ENCODE assay signal across 5 cellular contexts in genomic region chr6:18498408-18498807, GRCh38.
"Had no signal": no experiment of that assay in that cellular context is flagged by ENCODE, and none has a peak within 500 bp of the region (broad histone marks: within the 10 kb centered on the region; RNA-seq: fewer than 3 reads in every experiment).

No MANE protein-coding gene starts in this region.

- H2AFZ ChIP-seq: GM23338 had no signal

- H3K4me3 ChIP-seq: GM23338, K562 had no signal

- DNase-seq: H9, HCEC 1CT, IMR-90 had no signal

- H3K4me2 ChIP-seq: GM23338 had no signal

- ATAC-seq: GM23338, K562 had no signal
